ENCODE assay signal across 1 cellular context in genomic region chr6:88730602-88731001, GRCh38.
TF ChIP-seq lines count a peak whose summit lies in the region.

No MANE protein-coding gene starts in this region.

TF ChIP-seq in H1, 55 proteins besides CTCF, POLR2A, EP300 and RAD21:
- no peak for TF ChIP-seq CHD7 (IDR thresholded peaks at IDR 0.05; ENCODE audit: insufficient replicate concordance, low read length)
- no peak for TF ChIP-seq RXRA (IDR thresholded peaks at IDR 0.05; ENCODE audit: insufficient read depth, low read depth, low read length)
- no peak for TF ChIP-seq GABPA (IDR thresholded peaks at IDR 0.05; ENCODE audit: borderline replicate concordance, insufficient read depth, low read length)
- TF ChIP-seq RFX5 (IDR thresholded peaks at IDR 0.05; ENCODE audit: borderline replicate concordance, low read depth, low read length): no peak
